ENCODE assay signal across 8 cellular contexts in the genomic region with DNA sequence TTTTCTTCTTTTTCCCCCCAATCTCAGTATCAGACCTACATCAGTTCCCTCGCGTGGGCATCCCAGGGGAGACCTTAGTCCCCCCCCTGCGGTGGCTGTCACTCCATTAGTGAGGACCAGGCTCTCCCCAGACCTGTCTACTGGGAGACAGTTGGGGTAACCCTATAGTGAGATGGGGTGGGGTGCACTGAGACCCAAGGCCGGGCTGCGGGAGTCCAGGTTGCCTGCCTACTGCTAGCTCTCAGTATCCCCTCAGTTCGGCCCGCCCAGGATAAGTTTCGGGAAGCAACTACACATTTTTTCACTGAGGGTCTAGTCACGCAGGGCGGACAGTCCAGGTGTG. TPM values are rescaled to one million over a fixed set of nuclear protein-coding genes. Genes with fewer than 3 reads are reported as not detected.
DNase-seq lines count a peak whose midpoint lies in the region; ATAC-seq and TF ChIP-seq lines count a peak whose summit lies in the region.

No MANE protein-coding gene starts in this region.

- ATAC-seq in GM21447 (IDR thresholded peaks at IDR 0.05; ENCODE audit: unreplicated experiment) = no peak

- no peaks in the 10 kb centered on the region for H3K36me3 ChIP-seq in adrenal gland (replicated peaks in 1 of 2)
- no peaks in the 10 kb centered on the region for H3K36me3 ChIP-seq in testis (ENCODE audit: low read depth, missing control alignments)

- DNase-seq in T-helper 1 cell (no peak), adrenal gland (peak in 4 of 7 donors; percentile 4 to 31 (median 22)), testis (peak; percentile 26), NCI-H187 treated with DMSO at 0.1 percent for 48 hours (lab: John Stamatoyannopoulos, UW) (no peak)
- DNase-seq in activated effector memory CD4-positive, alpha-beta T cell treated with Interleukin-2 at 50 U/mL for 16 hours = no peak

- WGBS in adrenal gland, 4 donors = 61 to 70% (median 67%) methylated on average over 10 of the region's 10 CpGs
- WGBS in testis, 2 donors = 53 to 57% methylated on average over 8 to 10 of the region's 10 CpGs

- no peak for TF ChIP-seq CTCF in adrenal gland (IDR thresholded peaks at IDR 0.05)
- no peak for TF ChIP-seq CTCF in testis (IDR thresholded peaks at IDR 0.05)

- peaks cover 26% of the 10 kb centered on the region for H3K4me1 Mint-ChIP-seq in T-helper 1 cell treated with Interleukin-12 subunit alpha and Interleukin-12 subunit beta and Interleukin-4 antibody, amounts not matched to agents 30 μg/mL and 1 μg/mL, for 36 hours (ENCODE audit: low read depth)

- intact Hi-C loops in adrenal gland (cut with DNase I) (no loop called here), testis (cut with DNase I; ENCODE audit: low total_unique reads) (no loop called here)

- peak overlapping the region; percentile 75 for H3K27ac Mint-ChIP-seq in T-helper 1 cell treated with Interleukin-12 subunit alpha and Interleukin-12 subunit beta and Interleukin-4 antibody, amounts not matched to agents 30 μg/mL and 1 μg/mL, for 36 hours

- peaks cover 13 to 26% of the 10 kb centered on the region in 2 donors for H3K4me1 ChIP-seq in adrenal gland (replicated peaks in 1 of 2)
- H3K4me1 ChIP-seq in testis = peaks cover 9% of the 10 kb centered on the region

- peak overlapping the region; percentile 82 for H3K4me3 Mint-ChIP-seq in T-helper 1 cell treated with Interleukin-12 subunit alpha and Interleukin-12 subunit beta and Interleukin-4 antibody, amounts not matched to agents 30 μg/mL and 1 μg/mL, for 36 hours

- H3K27me3 ChIP-seq in adrenal gland (no peaks in the 10 kb centered on the region), layer of hippocampus (ENCODE audit: control insufficient read depth, insufficient read depth, low read length) (no peaks in the 10 kb centered on the region), testis (no peaks in the 10 kb centered on the region)

- peak overlapping the region in 3 of 5 donors; percentile 76 to 97 (median 76) for H3K27ac ChIP-seq in adrenal gland
- peak overlapping the region; percentile 84 for H3K27ac ChIP-seq in layer of hippocampus (ENCODE audit: low read depth, low read length)
- peak overlapping the region; percentile 24 to 91 for H3K27ac ChIP-seq in testis

- no peaks in the 10 kb centered on the region for H3K27me3 Mint-ChIP-seq in T-helper 1 cell treated with Interleukin-12 subunit alpha and Interleukin-12 subunit beta and Interleukin-4 antibody, amounts not matched to agents 30 μg/mL and 1 μg/mL, for 36 hours (ENCODE audit: low read depth)

- peak overlapping the region in 2 of 4 donors; percentile 54 to 98 for H3K4me3 ChIP-seq in adrenal gland
- peak overlapping the region; percentile 92 to 93 for H3K4me3 ChIP-seq in testis

- H3K9me3 ChIP-seq in adrenal gland (replicated peaks in 1 of 3) (no peaks in the 10 kb centered on the region), testis (no peaks in the 10 kb centered on the region)

- peaks cover 4% of the 10 kb centered on the region for H3K36me3 Mint-ChIP-seq in T-helper 1 cell treated with Interleukin-12 subunit alpha and Interleukin-12 subunit beta and Interleukin-4 antibody, amounts not matched to agents 30 μg/mL and 1 μg/mL, for 36 hours (ENCODE audit: low read depth)

- TF ChIP-seq POLR2A in adrenal gland (IDR thresholded peaks at IDR 0.05) (no peak), testis (IDR thresholded peaks at IDR 0.05) (no peak)

- H3K9me3 Mint-ChIP-seq in T-helper 1 cell treated with Interleukin-12 subunit alpha and Interleukin-12 subunit beta and Interleukin-4 antibody, amounts not matched to agents 30 μg/mL and 1 μg/mL, for 36 hours = no peaks in the 10 kb centered on the region

RNA-seq across cellular contexts. Expression of a gene that starts 0.7 kb away (rescaled TPM):
- total RNA-seq in adrenal gland (10 to 100 TPM; 12.7 to 51.9 (median 34.2) TPM), testis (100 to 1,000 TPM in 1 of 2 donors, 10 to 100 TPM in 1; 72.8 to 270 TPM)
- polyA plus RNA-seq in adrenal gland (10 to 100 TPM in 1 of 3 donors, 1 to 10 TPM in 2; 5.5 to 37.7 (median 7.9) TPM), testis (ENCODE audit: insufficient read depth, low read depth, low replicate concordance) (346 TPM)

Comparison
In these comparisons a context has a peak if more than half of its experiments do, and no peak if none do; other contexts are left out.
1. DNase-seq: peak in adrenal gland (4 of 7) and testis (single experiment); none in T-helper 1 cell (0 of 5), NCI-H187 treated with DMSO at 0.1 percent for 48 hours (single experiment) and activated effector memory CD4-positive, alpha-beta T cell treated with Interleukin-2 at 50 U/mL for 16 hours (single experiment).
2. Peak in every context shown above with its lines, with median percentiles within 50 percentile points of each other: H3K27ac ChIP-seq.